24 cellular contexts compared by ENCODE assay signal in genomic region chr9:100014846-100015245, GRCh38.
"Had no signal": no experiment of that assay in that cellular context is flagged by ENCODE, and none has a peak within 500 bp of the region (broad histone marks: within the 10 kb centered on the region; RNA-seq: fewer than 3 reads in every experiment).

No MANE protein-coding gene starts in this region.

- H3K27me3 Mint-ChIP-seq: IgD-negative memory B cell had no signal

- ATAC-seq: K562 had no signal

- FAIRE-seq: HTR-8/SVneo, K562, RCC 7860 had no signal

- H3K4me3 Mint-ChIP-seq: IgD-negative memory B cell had no signal

- H3K4me3 ChIP-seq: K562, SJSA1 had no signal

- DNase-seq: Kasumi-1, MM.1S, NCI-H1092 treated with DMSO at 0.1 percent for 48 hours, NCI-H1436, NCI-H187, NCI-H2029, NCI-H2081 treated with DMSO at 0.1 percent for 48 hours, NCI-H2171 treated with DMSO at 0.1 percent for 48 hours, NCI-H2227 treated with DMSO at 0.1 percent for 48 hours, NCI-H524 treated with DMSO at 0.1 percent for 48 hours, NCI-H69, NCI-H774, Right ventricle myocardium superior, RPMI8226, SIG-M5, SK-N-SH, T-helper 1 cell had no signal

- H3K27ac Mint-ChIP-seq: IgD-negative memory B cell had no signal

- H3K27me3 ChIP-seq: SJSA1 had no signal

- H3K27ac ChIP-seq: HL-60, KMS-11, SJSA1 had no signal
